Comparison of ENCODE assay signal across 19 cellular contexts in genomic region chr5:6581090-6581489, GRCh38. TPM values are rescaled to one million over a fixed set of nuclear protein-coding genes. Genes with fewer than 3 reads are reported as not detected.
DNase-seq lines count a peak whose midpoint lies in the region; ATAC-seq and TF ChIP-seq lines count a peak whose summit lies in the region.
"Had no signal": no experiment of that assay in that cellular context is flagged by ENCODE, and none has a peak within 500 bp of the region (broad histone marks: within the 10 kb centered on the region; RNA-seq: fewer than 3 reads in every experiment).

No MANE protein-coding gene starts in this region.

- ATAC-seq in GM18870 (IDR thresholded peaks at IDR 0.05; ENCODE audit: unreplicated experiment) (no peak), right cardiac atrium (no peak)
- ATAC-seq: CD8-positive, alpha-beta T cell had no signal

- TF ChIP-seq CTCF in fibroblast of the aortic adventitia (IDR thresholded peaks at IDR 0.05; ENCODE audit: insufficient read depth, low read length) (no peak), neural crest cell (conservative IDR thresholded peaks at IDR 0.05) (no peak)

- H3K4me3 ChIP-seq in fibroblast of the aortic adventitia (ENCODE audit: low read depth, low read length) (no peak overlapping the region), right cardiac atrium (ENCODE audit: low read length) (no peak overlapping the region)
- H3K4me3 ChIP-seq: BLaER1, GM23248 had no signal

- H3K4me1 Mint-ChIP-seq in activated naive CD8-positive, alpha-beta T cell (ENCODE audit: low read depth): peaks cover 2% of the 10 kb centered on the region
- H3K4me1 Mint-ChIP-seq in activated naive CD8-positive, alpha-beta T cell treated with anti-CD3 and anti-CD28 coated beads for 36 hours: no peaks in the 10 kb centered on the region
- H3K4me1 Mint-ChIP-seq in neural crest cell: peaks cover 4% of the 10 kb centered on the region

- H3K36me3 Mint-ChIP-seq in activated naive CD8-positive, alpha-beta T cell: no peaks in the 10 kb centered on the region
- H3K36me3 Mint-ChIP-seq in activated naive CD8-positive, alpha-beta T cell treated with anti-CD3 and anti-CD28 coated beads for 36 hours: no peaks in the 10 kb centered on the region
- H3K36me3 Mint-ChIP-seq in neural crest cell (ENCODE audit: low read depth): no peaks in the 10 kb centered on the region
- H3K36me3 Mint-ChIP-seq: CD4-positive, CD25-positive, alpha-beta regulatory T cell; CD8-positive, alpha-beta T cell had no signal

- H3K27me3 ChIP-seq in right cardiac atrium (ENCODE audit: control insufficient read depth, insufficient read depth): no peaks in the 10 kb centered on the region

- H3K9me3 ChIP-seq in right cardiac atrium (ENCODE audit: control insufficient read depth, low read length): no peaks in the 10 kb centered on the region
- H3K9me3 ChIP-seq: Caco-2 had no signal

- H3K27ac Mint-ChIP-seq in activated naive CD8-positive, alpha-beta T cell: peak overlapping the region; percentile 25
- no peak overlapping the region for H3K27ac Mint-ChIP-seq in activated naive CD8-positive, alpha-beta T cell treated with anti-CD3 and anti-CD28 coated beads for 36 hours
- H3K27ac Mint-ChIP-seq in neural crest cell (ENCODE audit: unreplicated experiment): no peak overlapping the region
- H3K27ac Mint-ChIP-seq: B cell; CD4-positive, CD25-positive, alpha-beta regulatory T cell; CD8-positive, alpha-beta T cell had no signal

- 70% methylated on average over 1 of the region's 1 CpG for WGBS in right cardiac atrium

- H3K27me3 Mint-ChIP-seq in activated naive CD8-positive, alpha-beta T cell: peaks cover 28% of the 10 kb centered on the region
- H3K27me3 Mint-ChIP-seq in activated naive CD8-positive, alpha-beta T cell treated with anti-CD3 and anti-CD28 coated beads for 36 hours: peaks cover 68% of the 10 kb centered on the region
- peaks cover 77% of the 10 kb centered on the region for H3K27me3 Mint-ChIP-seq in neural crest cell (ENCODE audit: low read depth)

- no peaks in the 10 kb centered on the region for H3K9me3 Mint-ChIP-seq in activated naive CD8-positive, alpha-beta T cell (ENCODE audit: low read depth)
- no peaks in the 10 kb centered on the region for H3K9me3 Mint-ChIP-seq in activated naive CD8-positive, alpha-beta T cell treated with anti-CD3 and anti-CD28 coated beads for 36 hours
- H3K9me3 Mint-ChIP-seq in neural crest cell: no peaks in the 10 kb centered on the region
- H3K9me3 Mint-ChIP-seq: CD8-positive, alpha-beta T cell had no signal

- DNase-seq in activated naive CD8-positive, alpha-beta T cell treated with anti-CD3 and anti-CD28 coated beads for 36 hours: no peak
- DNase-seq in fibroblast of the aortic adventitia (ENCODE audit: low read depth): peak; percentile 22
- DNase-seq in neural crest cell (ENCODE audit: low read depth, low spot score): no peak
- no peak for DNase-seq in NCI-H2227 treated with DMSO at 0.1 percent for 48 hours (lab: John Stamatoyannopoulos, UW)
- DNase-seq in right cardiac atrium: no peak
- DNase-seq: Caco-2; CD4-positive, CD25-positive, alpha-beta regulatory T cell; CD8-positive, alpha-beta T cell; DMS153; DND-41; GM23248; H7; HCEC 1CT had no signal

- H3K27ac ChIP-seq in right cardiac atrium (ENCODE audit: low read length): no peak overlapping the region
- H3K27ac ChIP-seq: 22Rv1, BLaER1, C4-2B, GM23248 had no signal

- intact Hi-C loops in right cardiac atrium (cut with DNase I): loop anchor here in 1 of 4 donors (5.0 kb wide), 1 partner anchor 1089 kb away; no protein-coding TSS in a partner anchor

- H3K4me3 Mint-ChIP-seq in activated naive CD8-positive, alpha-beta T cell: no peak overlapping the region
- H3K4me3 Mint-ChIP-seq in activated naive CD8-positive, alpha-beta T cell treated with anti-CD3 and anti-CD28 coated beads for 36 hours: no peak overlapping the region
- peak overlapping the region; percentile 6 for H3K4me3 Mint-ChIP-seq in neural crest cell
- H3K4me3 Mint-ChIP-seq: B cell; CD4-positive, CD25-positive, alpha-beta regulatory T cell had no signal

- no peaks in the 10 kb centered on the region for H3K4me1 ChIP-seq in right cardiac atrium (ENCODE audit: control insufficient read depth, insufficient read depth, low read length)
- H3K4me1 ChIP-seq: BLaER1, Caco-2 had no signal

RNA-seq across cellular contexts. Expression of gene NSUN2, which starts 51.8 kb away (rescaled TPM):
- 100 to 1,000 TPM; 148 to 159 TPM for total RNA-seq in activated naive CD8-positive, alpha-beta T cell treated with anti-CD3 and anti-CD28 coated beads for 36 hours
- total RNA-seq in fibroblast of the aortic adventitia (ENCODE audit: low replicate concordance) (27.4 and 29.0 TPM in 2 replicates), neural crest cell (75.0 and 76.9 TPM in 2 replicates), right cardiac atrium (10 to 100 TPM; 26.2 to 31.2 (median 27.2) TPM)
- polyA plus RNA-seq in right cardiac atrium: 23.7 TPM

RNA-seq across cellular contexts. Expression of gene SRD5A1, which starts 52.1 kb away (rescaled TPM):
- 10 to 100 TPM; 14.1 to 14.3 TPM for total RNA-seq in activated naive CD8-positive, alpha-beta T cell treated with anti-CD3 and anti-CD28 coated beads for 36 hours
- total RNA-seq in fibroblast of the aortic adventitia (ENCODE audit: low replicate concordance) (5.1 and 12.0 TPM in 2 replicates), neural crest cell (29.7 and 31.3 TPM in 2 replicates), right cardiac atrium (1 to 10 TPM; 2.8 to 3.0 (median 2.9) TPM)
- 1.4 TPM for polyA plus RNA-seq in right cardiac atrium
